ENCODE assay signal across 8 cellular contexts in genomic region chr13:46288570-46289259, GRCh38.
DNase-seq lines count a peak whose midpoint lies in the region; ATAC-seq, FAIRE-seq and TF ChIP-seq lines count a peak whose summit lies in the region.

No MANE protein-coding gene starts in this region.

- in situ Hi-C loops in GM12878 (cut with MboI), result no loop called here

- H3K4me2 ChIP-seq in GM12878 (ENCODE audit: control insufficient read depth, insufficient read depth), result no peak overlapping the region; the same call in 1 of the 2 replicates

- POLR2A ChIA-PET in GM12878 (lab: Charles Lee), result no interaction called here

- no peaks in the 10 kb centered on the region for H3K27me3 ChIP-seq in GM12878 (replicated peaks in 1 of 2; ENCODE audit: control insufficient read depth in 2 of 2, insufficient read depth in 2 of 2, low read length in 1 of 2)
- no peaks in the 10 kb centered on the region for H3K27me3 ChIP-seq in left lung

- CTCF ChIA-PET in GM12878 (lab: Yijun Ruan, JAX), result interaction anchor here (0.6 to 7.1 kb wide), 9 partner anchors 11 to 486 kb away, joined by 3 to 57 read pairs (median 3); no protein-coding TSS in a partner anchor

- SMC1A ChIA-PET in GM12878 (lab: Charles Lee; ENCODE audit: uncharacterized antibody, unreplicated experiment), result interaction anchor here (0.6 to 1.7 kb wide), 5 partner anchors 7 to 189 kb away, joined by 3 to 4 read pairs (median 3); no protein-coding TSS in a partner anchor

- no peak for TF ChIP-seq EP300 in GM12878 (IDR thresholded peaks at IDR 0.05; ENCODE audit: borderline replicate concordance in 1 of 2, control insufficient read depth in 1 of 2, low read depth in 2 of 2, low read length in 2 of 2)

- peak overlapping the region; percentile 72 for H2AFZ ChIP-seq in GM12878 (ENCODE audit: control insufficient read depth, low read depth, low read length)

- RAD21 ChIA-PET in GM12878 (lab: Charles Lee; ENCODE audit: unreplicated experiment), result interaction anchor here (2.0 kb wide), 1 partner anchor 14 kb away, joined by 5 read pairs; no protein-coding TSS in a partner anchor

- peak; percentile 78 to 84 (median 79) for TF ChIP-seq CTCF in GM12878 (IDR thresholded peaks at IDR 0.05 in 2 of 3, conservative IDR thresholded peaks at IDR 0.05 in 1 of 3; ENCODE audit: control insufficient read depth in 2 of 3, extremely low read depth in 1 of 3, insufficient read depth in 1 of 3, low read depth in 3 of 3, low read length in 3 of 3)
- peak; percentile 60 to 64 for TF ChIP-seq CTCF in left lung (IDR thresholded peaks at IDR 0.05)

- ATAC-seq in HG02610 (IDR thresholded peaks at IDR 0.05; ENCODE audit: unreplicated experiment) (peak; percentile 66), GM12878 (peak; percentile 95), left lung (peak; percentile 77)

- H3K79me2 ChIP-seq in GM12878 (ENCODE audit: control insufficient read depth, insufficient read depth, low read length), result peaks cover 6% of the 10 kb centered on the region

- TF ChIP-seq RAD21 in GM12878 (IDR thresholded peaks at IDR 0.05; ENCODE audit: insufficient read depth, low read depth, low read length), result peak; percentile 93

- H3K9me3 ChIP-seq in GM12878 (replicated peaks; ENCODE audit: control insufficient read depth, insufficient read depth, low read length), result no peaks in the 10 kb centered on the region
- H3K9me3 ChIP-seq in left lung, result no peaks in the 10 kb centered on the region

- H3K36me3 ChIP-seq in GM12878 (ENCODE audit: control insufficient read depth in 2 of 2, insufficient read depth in 2 of 2, low read length in 1 of 2), result no peaks in the 10 kb centered on the region
- no peaks in the 10 kb centered on the region for H3K36me3 ChIP-seq in left lung

- peak; percentile 54 for FAIRE-seq in GM12878 (lab: Jason Lieb, UNC)

- H3K27ac ChIP-seq in GM12878 (ENCODE audit: control insufficient read depth, insufficient read depth) (no peak overlapping the region), left lung (no peak overlapping the region)

- H4K20me1 ChIP-seq in GM12878 (ENCODE audit: control insufficient read depth, insufficient read depth), result no peaks in the 10 kb centered on the region

- no peak for TF ChIP-seq POLR2A in GM12878 (IDR thresholded peaks at IDR 0.05; ENCODE audit: low read depth, low read length)

- H3K9ac ChIP-seq in GM12878 (ENCODE audit: control insufficient read depth, insufficient read depth, low read length), result no peak overlapping the region

- 47% methylated on average over 5 of the region's 5 CpGs for WGBS in GM12878 (ENCODE audit: insufficient coverage, insufficient replicate concordance, low lambda C conversion rate, missing lambda C conversion rate)

- H3K4me1 ChIP-seq in GM12878 (ENCODE audit: control insufficient read depth, insufficient read depth, low read length), result no peaks in the 10 kb centered on the region
- H3K4me1 ChIP-seq in left lung, result peaks cover 0 to 8% of the 10 kb centered on the region in 2 donors

- no TSS peak for BruUV-seq in GM12878 (replicated peaks; lab: Mats Ljungman, UMichigan)

- intact Hi-C loops in GM12878 (cut with micrococcal nuclease; ENCODE audit: unreplicated experiment) (loop anchor here (2.0 to 5.0 kb wide), 2 partner anchors 106 to 128 kb away; partner anchors contain the start of gene LCP1), left lung (cut with DNase I) (no loop called here)

- peak; percentile 9 to 31 for DNase-seq in activated CD4-positive, alpha-beta T cell treated with anti-CD3 and anti-CD28 coated beads for 4 hours
- no peak for DNase-seq in activated CD4-positive, alpha-beta T cell treated with anti-CD3 and anti-CD28 coated beads, Interleukin-2, amount 50 U/mL, for 4 hours
- DNase-seq in NCI-H460 (ENCODE audit: extremely low read depth, low read depth), result peak; percentile 63
- peak; percentile 19 for DNase-seq in GM12878 (ENCODE audit: low read depth, low spot score)
- DNase-seq in left lung, result no peak
- no peak for DNase-seq in NCI-H446 treated with DMSO at 0.1 percent for 48 hours (lab: John Stamatoyannopoulos, UW)
- no peak for DNase-seq in activated gamma-delta T cell treated with Interleukin-2 at 50 U/mL for 16 hours

- H3K4me3 ChIP-seq in GM12878 (no peak overlapping the region), left lung (no peak overlapping the region)

TF ChIP-seq in GM12878, 131 proteins besides CTCF, POLR2A, EP300 and RAD21:
- TF ChIP-seq CBFB (IDR thresholded peaks at IDR 0.05; ENCODE audit: low read depth), result no peak
- TF ChIP-seq YY1 (IDR thresholded peaks at IDR 0.05; ENCODE audit: low read depth, low read length), result peak; percentile 22; the same call in 1 of the 2 replicates
- no peak for TF ChIP-seq ETV6 (conservative IDR thresholded peaks at IDR 0.05 in 1 of 2, IDR thresholded peaks at IDR 0.05 in 1 of 2; ENCODE audit: borderline replicate concordance in 1 of 2, low read depth in 1 of 2)
- TF ChIP-seq YBX1 (IDR thresholded peaks at IDR 0.05), result no peak
- peak; percentile 93; the same call in 1 of the 2 replicates for TF ChIP-seq ESRRA (IDR thresholded peaks at IDR 0.05; ENCODE audit: low read length)
- TF ChIP-seq SMC3 (IDR thresholded peaks at IDR 0.05; ENCODE audit: borderline replicate concordance, low read length), result peak; percentile 57; the same call in 1 of the 2 replicates
TF ChIP-seq in GM12878: peak in this region for 3.

Comparison
In these comparisons a context has a peak if more than half of its experiments do, and no peak if none do; other contexts are left out.
1. DNase-seq: peak in activated CD4-positive, alpha-beta T cell treated with anti-CD3 and anti-CD28 coated beads for 4 hours (2 of 2), NCI-H460 (single experiment) and GM12878 (single experiment); none in activated CD4-positive, alpha-beta T cell treated with anti-CD3 and anti-CD28 coated beads, Interleukin-2, amount 50 U/mL, for 4 hours (0 of 2), left lung (0 of 2), NCI-H446 treated with DMSO at 0.1 percent for 48 hours (single experiment) and activated gamma-delta T cell treated with Interleukin-2 at 50 U/mL for 16 hours (single experiment).
2. Peak in every context shown above with its lines, with median percentiles within 50 percentile points of each other: ATAC-seq.